ENCODE assay signal across 10 cellular contexts in genomic region chr1:198497326-198498220, GRCh38. TPM values are rescaled to one million over a fixed set of nuclear protein-coding genes. Genes with fewer than 3 reads are reported as not detected.
DNase-seq lines count a peak whose midpoint lies in the region; ATAC-seq lines count a peak whose summit lies in the region.
"Had no signal": no experiment of that assay in that cellular context is flagged by ENCODE, and none has a peak within 500 bp of the region (broad histone marks: within the 10 kb centered on the region; RNA-seq: fewer than 3 reads in every experiment).

No MANE protein-coding gene starts in this region.

- ATAC-seq in GM18868 (IDR thresholded peaks at IDR 0.05; ENCODE audit: unreplicated experiment): peak; percentile 65
- peak; percentile 35 for ATAC-seq in effector memory CD8-positive, alpha-beta T cell (replicated peaks)

- peaks cover 0 to 3% of the 10 kb centered on the region in 2 donors for H3K9me3 Mint-ChIP-seq in effector memory CD8-positive, alpha-beta T cell
- H3K9me3 Mint-ChIP-seq in T-helper 2 cell treated with Interferon-gamma antibody and Interleukin-4, amounts not matched to agents 5 μg/mL and 100 μg/mL, for 36 hours: peaks cover 12% of the 10 kb centered on the region

- DNase-seq in NOMO-1 treated with DMSO at 0.1 percent for 48 hours (lab: John Stamatoyannopoulos, UW; ENCODE audit: unreplicated experiment): peak; percentile 54
- DNase-seq in effector memory CD8-positive, alpha-beta T cell: no peak
- peak; percentile 59 for DNase-seq in renal cortical epithelial cell (ENCODE audit: low read depth)
- no peak for DNase-seq in HuH-7 (ENCODE audit: low spot score)
- no peak for DNase-seq in NCI-H2171 treated with DMSO at 0.1 percent for 48 hours (lab: John Stamatoyannopoulos, UW)
- DNase-seq in T-helper 2 cell treated with Interferon-gamma antibody and Interleukin-4, amounts not matched to agents 5 μg/mL and 100 μg/mL, for 36 hours (ENCODE audit: low spot score): no peak
- no peak for DNase-seq in effector CD4-positive, alpha-beta T cell
- DNase-seq: SHP77 had no signal

- peak overlapping the region in 1 of 2 donors; percentile 9 for H3K27ac Mint-ChIP-seq in effector memory CD8-positive, alpha-beta T cell
- H3K27ac Mint-ChIP-seq in T-helper 2 cell treated with Interferon-gamma antibody and Interleukin-4, amounts not matched to agents 5 μg/mL and 100 μg/mL, for 36 hours: no peak overlapping the region
- H3K27ac Mint-ChIP-seq: activated naive CD8-positive, alpha-beta T cell had no signal

- H3K4me1 Mint-ChIP-seq in effector memory CD8-positive, alpha-beta T cell (ENCODE audit: low read depth in 2 of 2): peaks cover 6 to 20% of the 10 kb centered on the region in 2 donors
- peaks cover 7% of the 10 kb centered on the region for H3K4me1 Mint-ChIP-seq in T-helper 2 cell treated with Interferon-gamma antibody and Interleukin-4, amounts not matched to agents 5 μg/mL and 100 μg/mL, for 36 hours (ENCODE audit: low read depth)

- no peaks in the 10 kb centered on the region for H3K27me3 Mint-ChIP-seq in effector memory CD8-positive, alpha-beta T cell
- no peaks in the 10 kb centered on the region for H3K27me3 Mint-ChIP-seq in T-helper 2 cell treated with Interferon-gamma antibody and Interleukin-4, amounts not matched to agents 5 μg/mL and 100 μg/mL, for 36 hours (ENCODE audit: low read depth)
- H3K27me3 Mint-ChIP-seq: activated naive CD8-positive, alpha-beta T cell had no signal

- no peaks in the 10 kb centered on the region for H3K36me3 Mint-ChIP-seq in effector memory CD8-positive, alpha-beta T cell (ENCODE audit: insufficient read depth)
- H3K36me3 Mint-ChIP-seq in T-helper 2 cell treated with Interferon-gamma antibody and Interleukin-4, amounts not matched to agents 5 μg/mL and 100 μg/mL, for 36 hours (ENCODE audit: low read depth): peaks cover 2% of the 10 kb centered on the region

- no peak overlapping the region for H3K4me3 Mint-ChIP-seq in effector memory CD8-positive, alpha-beta T cell
- no peak overlapping the region for H3K4me3 Mint-ChIP-seq in T-helper 2 cell treated with Interferon-gamma antibody and Interleukin-4, amounts not matched to agents 5 μg/mL and 100 μg/mL, for 36 hours
- H3K4me3 Mint-ChIP-seq: activated naive CD8-positive, alpha-beta T cell had no signal

RNA-seq across cellular contexts. Expression of gene ATP6V1G3, which starts 42.9 kb away (rescaled TPM):
- total RNA-seq in renal cortical epithelial cell: not detected in 2 replicates

Comparison
In these comparisons a context has a peak if more than half of its experiments do, and no peak if none do; other contexts are left out.
1. DNase-seq: peak in NOMO-1 treated with DMSO at 0.1 percent for 48 hours (single experiment) and renal cortical epithelial cell (single experiment); none in effector memory CD8-positive, alpha-beta T cell (0 of 3), HuH-7 (single experiment), NCI-H2171 treated with DMSO at 0.1 percent for 48 hours (single experiment), T-helper 2 cell treated with Interferon-gamma antibody and Interleukin-4, amounts not matched to agents 5 μg/mL and 100 μg/mL, for 36 hours (single experiment) and effector CD4-positive, alpha-beta T cell (single experiment).